In genomic region chr16:56193951-56194726, GRCh38 we compare ENCODE assay signal across 8 cellular contexts. TPM values are rescaled to one million over a fixed set of nuclear protein-coding genes. Genes with fewer than 3 reads are reported as not detected.
A peak's percentile ranks its signal among the peaks of the same experiment; 100 is the strongest.
DNase-seq lines count a peak whose midpoint lies in the region; ATAC-seq and TF ChIP-seq lines count a peak whose summit lies in the region.

No MANE protein-coding gene starts in this region.

- H3K36me3 Mint-ChIP-seq in activated naive CD8-positive, alpha-beta T cell, result no peaks in the 10 kb centered on the region
- H3K36me3 Mint-ChIP-seq in neural crest cell (ENCODE audit: low read depth), result no peaks in the 10 kb centered on the region
- no peaks in the 10 kb centered on the region for H3K36me3 Mint-ChIP-seq in stimulated activated naive CD8-positive, alpha-beta T cell treated with anti-CD3 and anti-CD28 coated beads, Interleukin-15, Interleukin-2, amounts not matched to agents 100 ng/mL and 50 ng/mL, for 24 hours (ENCODE audit: low read depth)

- H3K4me1 Mint-ChIP-seq in activated naive CD8-positive, alpha-beta T cell (ENCODE audit: low read depth), result peaks cover 53% of the 10 kb centered on the region
- peaks cover 26% of the 10 kb centered on the region for H3K4me1 Mint-ChIP-seq in neural crest cell
- H3K4me1 Mint-ChIP-seq in stimulated activated naive CD8-positive, alpha-beta T cell treated with anti-CD3 and anti-CD28 coated beads, Interleukin-15, Interleukin-2, amounts not matched to agents 100 ng/mL and 50 ng/mL, for 24 hours (ENCODE audit: low read depth), result peaks cover 36% of the 10 kb centered on the region

- H3K4me3 Mint-ChIP-seq in activated naive CD8-positive, alpha-beta T cell, result peak overlapping the region; percentile 80
- peak overlapping the region; percentile 88 for H3K4me3 Mint-ChIP-seq in neural crest cell
- H3K4me3 Mint-ChIP-seq in stimulated activated naive CD8-positive, alpha-beta T cell treated with anti-CD3 and anti-CD28 coated beads, Interleukin-15, Interleukin-2, amounts not matched to agents 100 ng/mL and 50 ng/mL, for 24 hours, result peak overlapping the region; percentile 55

- no peaks in the 10 kb centered on the region for H3K9me3 Mint-ChIP-seq in activated naive CD8-positive, alpha-beta T cell (ENCODE audit: low read depth)
- no peaks in the 10 kb centered on the region for H3K9me3 Mint-ChIP-seq in neural crest cell
- H3K9me3 Mint-ChIP-seq in stimulated activated naive CD8-positive, alpha-beta T cell treated with anti-CD3 and anti-CD28 coated beads, Interleukin-15, Interleukin-2, amounts not matched to agents 100 ng/mL and 50 ng/mL, for 24 hours, result no peaks in the 10 kb centered on the region

- ATAC-seq in HG03442 (IDR thresholded peaks at IDR 0.05; ENCODE audit: unreplicated experiment), result peak; percentile 38
- ATAC-seq in HG03045 (IDR thresholded peaks at IDR 0.05; ENCODE audit: unreplicated experiment), result no peak
- ATAC-seq in HG03280 (IDR thresholded peaks at IDR 0.05; ENCODE audit: unreplicated experiment), result no peak

- no peak overlapping the region for H3K27ac Mint-ChIP-seq in activated naive CD8-positive, alpha-beta T cell
- H3K27ac Mint-ChIP-seq in neural crest cell (ENCODE audit: unreplicated experiment), result no peak overlapping the region
- no peak overlapping the region for H3K27ac Mint-ChIP-seq in stimulated activated naive CD8-positive, alpha-beta T cell treated with anti-CD3 and anti-CD28 coated beads, Interleukin-15, Interleukin-2, amounts not matched to agents 100 ng/mL and 50 ng/mL, for 24 hours

- peaks cover 31% of the 10 kb centered on the region for H3K27me3 Mint-ChIP-seq in activated naive CD8-positive, alpha-beta T cell
- H3K27me3 Mint-ChIP-seq in neural crest cell (ENCODE audit: low read depth), result peaks cover 80% of the 10 kb centered on the region
- H3K27me3 Mint-ChIP-seq in stimulated activated naive CD8-positive, alpha-beta T cell treated with anti-CD3 and anti-CD28 coated beads, Interleukin-15, Interleukin-2, amounts not matched to agents 100 ng/mL and 50 ng/mL, for 24 hours, result peaks cover 58% of the 10 kb centered on the region

- DNase-seq in germinal center (ENCODE audit: low spot score) (peak; percentile 72), neural crest cell (ENCODE audit: low read depth, low spot score) (peak; percentile 92)

- no peak for TF ChIP-seq CTCF in neural crest cell (conservative IDR thresholded peaks at IDR 0.05)

TF ChIP-seq in PFSK-1, 5 proteins besides CTCF, POLR2A, EP300 and RAD21:
- TF ChIP-seq, protein P1, sequence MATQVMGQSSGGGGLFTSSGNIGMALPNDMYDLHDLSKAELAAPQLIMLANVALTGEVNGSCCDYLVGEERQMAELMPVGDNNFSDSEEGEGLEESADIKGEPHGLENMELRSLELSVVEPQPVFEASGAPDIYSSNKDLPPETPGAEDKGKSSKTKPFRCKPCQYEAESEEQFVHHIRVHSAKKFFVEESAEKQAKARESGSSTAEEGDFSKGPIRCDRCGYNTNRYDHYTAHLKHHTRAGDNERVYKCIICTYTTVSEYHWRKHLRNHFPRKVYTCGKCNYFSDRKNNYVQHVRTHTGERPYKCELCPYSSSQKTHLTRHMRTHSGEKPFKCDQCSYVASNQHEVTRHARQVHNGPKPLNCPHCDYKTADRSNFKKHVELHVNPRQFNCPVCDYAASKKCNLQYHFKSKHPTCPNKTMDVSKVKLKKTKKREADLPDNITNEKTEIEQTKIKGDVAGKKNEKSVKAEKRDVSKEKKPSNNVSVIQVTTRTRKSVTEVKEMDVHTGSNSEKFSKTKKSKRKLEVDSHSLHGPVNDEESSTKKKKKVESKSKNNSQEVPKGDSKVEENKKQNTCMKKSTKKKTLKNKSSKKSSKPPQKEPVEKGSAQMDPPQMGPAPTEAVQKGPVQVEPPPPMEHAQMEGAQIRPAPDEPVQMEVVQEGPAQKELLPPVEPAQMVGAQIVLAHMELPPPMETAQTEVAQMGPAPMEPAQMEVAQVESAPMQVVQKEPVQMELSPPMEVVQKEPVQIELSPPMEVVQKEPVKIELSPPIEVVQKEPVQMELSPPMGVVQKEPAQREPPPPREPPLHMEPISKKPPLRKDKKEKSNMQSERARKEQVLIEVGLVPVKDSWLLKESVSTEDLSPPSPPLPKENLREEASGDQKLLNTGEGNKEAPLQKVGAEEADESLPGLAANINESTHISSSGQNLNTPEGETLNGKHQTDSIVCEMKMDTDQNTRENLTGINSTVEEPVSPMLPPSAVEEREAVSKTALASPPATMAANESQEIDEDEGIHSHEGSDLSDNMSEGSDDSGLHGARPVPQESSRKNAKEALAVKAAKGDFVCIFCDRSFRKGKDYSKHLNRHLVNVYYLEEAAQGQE (IDR thresholded peaks at IDR 0.05; ENCODE audit: insufficient read depth in 1 of 2, low read depth in 2 of 2, low read length in 2 of 2), result peak; percentile 92 to 95
- TF ChIP-seq FOXP2 (optimal IDR thresholded peaks at IDR 0.05; ENCODE audit: borderline replicate concordance, extremely low read depth, extremely low read length, insufficient read depth), result no peak
- no peak for TF ChIP-seq TAF1 (IDR thresholded peaks at IDR 0.05; ENCODE audit: borderline replicate concordance, insufficient read depth, low read length)
- TF ChIP-seq SIN3A (IDR thresholded peaks at IDR 0.05; ENCODE audit: borderline replicate concordance, insufficient read depth, low read length), result no peak; the same call in 1 of the 2 replicates
- no peak for TF ChIP-seq POLR2AphosphoS5 (IDR thresholded peaks at IDR 0.05; ENCODE audit: low read depth, low read length)
TF ChIP-seq in PFSK-1: peak in this region for 1.

RNA-seq across cellular contexts. Expression of gene GNAO1, which starts 2.9 kb away (rescaled TPM):
- 0.20 TPM for polyA plus RNA-seq in PFSK-1 (2012; ENCODE audit: insufficient read length, low read depth)
- total RNA-seq in neural crest cell, result 21.3 and 22.2 TPM in 2 replicates
